Comparison of ENCODE assay signal across 1 cellular context in genomic region chr10:4945706-4946348, GRCh38.
TF ChIP-seq lines count a peak whose summit lies in the region.

No MANE protein-coding gene starts in this region.

TF ChIP-seq in GM23338, 12 proteins besides CTCF, POLR2A, EP300 and RAD21 (continued from another document):
- TF ChIP-seq ZNF331 (CRISPR knock-in tag; IDR thresholded peaks at IDR 0.05; ENCODE audit: low read depth) (no peak), EZH2phosphoT487 (IDR thresholded peaks at IDR 0.05; ENCODE audit: unreplicated experiment) (no peak), EZH2 (IDR thresholded peaks at IDR 0.05; ENCODE audit: low read depth, unreplicated experiment) (no peak), STAT1 (IDR thresholded peaks at IDR 0.05; ENCODE audit: unreplicated experiment) (no peak), ZNF462 (CRISPR knock-in tag; IDR thresholded peaks at IDR 0.05) (no peak), POLR2AphosphoS5 (IDR thresholded peaks at IDR 0.05; ENCODE audit: low read depth) (no peak)
TF ChIP-seq in GM23338: peak in this region for 0.
